ENCODE assay signal across 1 cellular context in the genomic region with DNA sequence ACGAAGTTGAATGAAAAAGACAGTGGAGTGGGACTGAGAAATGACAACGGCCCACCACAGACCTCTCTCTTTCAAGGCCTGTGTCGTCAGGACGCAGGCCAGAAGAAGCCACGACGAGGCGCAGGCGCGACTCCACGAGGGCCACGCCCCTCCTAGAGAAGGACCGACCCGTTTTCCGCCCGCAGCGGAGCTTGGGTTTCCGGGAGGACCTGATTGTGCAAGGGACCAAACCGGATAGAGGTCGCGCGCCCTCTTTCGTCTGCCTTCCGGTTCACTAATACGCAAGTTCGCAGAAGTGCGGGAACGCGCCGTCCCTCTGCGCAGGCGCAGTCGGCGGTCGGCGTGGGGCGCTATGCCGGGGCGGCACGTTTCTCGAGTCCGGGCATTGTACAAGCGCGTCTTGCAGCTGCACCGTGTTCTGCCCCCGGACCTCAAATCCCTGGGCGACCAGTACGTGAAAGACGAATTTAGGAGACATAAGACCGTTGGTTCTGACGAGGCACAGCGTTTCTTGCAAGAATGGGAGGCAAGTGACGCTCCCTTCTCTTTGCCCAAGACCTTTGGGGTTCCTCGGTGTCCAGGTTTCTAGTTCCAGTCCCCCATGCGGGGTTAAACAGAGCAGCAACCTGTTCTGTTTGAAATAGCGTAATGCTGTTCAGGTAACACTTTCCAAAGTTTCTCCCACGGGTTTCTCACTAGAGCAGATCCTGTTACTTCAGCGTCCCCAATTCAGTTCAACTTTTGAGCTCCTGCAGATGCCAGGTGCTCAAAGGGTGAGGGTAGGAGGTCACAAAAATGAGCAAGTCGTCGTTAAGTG.
A peak's percentile ranks its signal among the peaks of the same experiment; 100 is the strongest.
TF ChIP-seq lines count a peak whose summit lies in the region.

A gene (plus strand): TSS at position 327 of the 817 bp plus-strand sequence. CDS start 26 bp downstream, at position 353.

TF ChIP-seq in neural cell, 6 proteins besides CTCF, POLR2A, EP300 and RAD21 (continued from another document):
- TF ChIP-seq, protein P1, sequence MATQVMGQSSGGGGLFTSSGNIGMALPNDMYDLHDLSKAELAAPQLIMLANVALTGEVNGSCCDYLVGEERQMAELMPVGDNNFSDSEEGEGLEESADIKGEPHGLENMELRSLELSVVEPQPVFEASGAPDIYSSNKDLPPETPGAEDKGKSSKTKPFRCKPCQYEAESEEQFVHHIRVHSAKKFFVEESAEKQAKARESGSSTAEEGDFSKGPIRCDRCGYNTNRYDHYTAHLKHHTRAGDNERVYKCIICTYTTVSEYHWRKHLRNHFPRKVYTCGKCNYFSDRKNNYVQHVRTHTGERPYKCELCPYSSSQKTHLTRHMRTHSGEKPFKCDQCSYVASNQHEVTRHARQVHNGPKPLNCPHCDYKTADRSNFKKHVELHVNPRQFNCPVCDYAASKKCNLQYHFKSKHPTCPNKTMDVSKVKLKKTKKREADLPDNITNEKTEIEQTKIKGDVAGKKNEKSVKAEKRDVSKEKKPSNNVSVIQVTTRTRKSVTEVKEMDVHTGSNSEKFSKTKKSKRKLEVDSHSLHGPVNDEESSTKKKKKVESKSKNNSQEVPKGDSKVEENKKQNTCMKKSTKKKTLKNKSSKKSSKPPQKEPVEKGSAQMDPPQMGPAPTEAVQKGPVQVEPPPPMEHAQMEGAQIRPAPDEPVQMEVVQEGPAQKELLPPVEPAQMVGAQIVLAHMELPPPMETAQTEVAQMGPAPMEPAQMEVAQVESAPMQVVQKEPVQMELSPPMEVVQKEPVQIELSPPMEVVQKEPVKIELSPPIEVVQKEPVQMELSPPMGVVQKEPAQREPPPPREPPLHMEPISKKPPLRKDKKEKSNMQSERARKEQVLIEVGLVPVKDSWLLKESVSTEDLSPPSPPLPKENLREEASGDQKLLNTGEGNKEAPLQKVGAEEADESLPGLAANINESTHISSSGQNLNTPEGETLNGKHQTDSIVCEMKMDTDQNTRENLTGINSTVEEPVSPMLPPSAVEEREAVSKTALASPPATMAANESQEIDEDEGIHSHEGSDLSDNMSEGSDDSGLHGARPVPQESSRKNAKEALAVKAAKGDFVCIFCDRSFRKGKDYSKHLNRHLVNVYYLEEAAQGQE (IDR thresholded peaks at IDR 0.05; ENCODE audit: borderline replicate concordance) = peak; percentile 58
